ENCODE assay signal across 8 cellular contexts in the genomic region with DNA sequence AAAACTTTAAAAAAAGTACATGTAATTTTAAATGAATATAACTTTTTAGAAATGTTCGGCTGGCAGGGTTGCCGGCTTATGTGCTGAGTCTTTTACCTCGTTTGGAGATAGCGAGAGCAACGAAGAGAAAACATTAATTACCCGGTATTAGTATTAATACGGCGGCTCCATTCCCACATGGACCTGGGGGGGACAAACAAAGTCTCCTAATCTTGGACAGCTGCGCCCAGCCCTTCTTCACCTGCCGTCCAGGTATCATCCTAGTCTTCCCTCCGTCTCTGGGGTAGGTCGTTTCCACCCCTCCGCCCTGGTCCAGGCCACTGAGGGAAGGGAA. TPM values are rescaled to one million over a fixed set of nuclear protein-coding genes. Genes with fewer than 3 reads are reported as not detected.
A peak's percentile ranks its signal among the peaks of the same experiment; 100 is the strongest.
DNase-seq lines count a peak whose midpoint lies in the region; ATAC-seq, FAIRE-seq and TF ChIP-seq lines count a peak whose summit lies in the region.

No MANE protein-coding gene starts in this region.

- 0% methylated on average over 13 of the region's 13 CpGs for WGBS in prostate gland

- no peak for DNase-seq in SK-N-MC (ENCODE audit: low read depth, low spot score)
- no peak for DNase-seq in fibroblast of the aortic adventitia (ENCODE audit: low read depth)
- DNase-seq in prostate gland (ENCODE audit: low spot score) = no peak
- DNase-seq in RCC 7860 (ENCODE audit: low spot score) = no peak
- no peak for DNase-seq in erythroblast (lab: John Stamatoyannopoulos, UW)
- no peak for DNase-seq in activated CD4-positive, alpha-beta T cell treated with anti-CD3 and anti-CD28 coated beads, Interleukin-2, amount 50 U/mL, for 1 hour

- peak overlapping the region; percentile 85 for H3K9ac ChIP-seq in SK-N-MC (ENCODE audit: insufficient read length)

- intact Hi-C loops in prostate gland (cut with DNase I) = no loop called here

- TF ChIP-seq CTCF in fibroblast of the aortic adventitia (IDR thresholded peaks at IDR 0.05; ENCODE audit: insufficient read depth, low read length) = no peak
- no peak for TF ChIP-seq CTCF in prostate gland (IDR thresholded peaks at IDR 0.05)

- FAIRE-seq in RCC 7860 (lab: Jason Lieb, UNC) = no peak

- no peaks in the 10 kb centered on the region for H3K4me1 ChIP-seq in prostate gland (replicated peaks)

- TF ChIP-seq POLR2A in prostate gland (IDR thresholded peaks at IDR 0.05) (no peak), erythroblast (IDR thresholded peaks at IDR 0.05; ENCODE audit: low read length) (no peak)

- ATAC-seq in GM21360 (IDR thresholded peaks at IDR 0.05; ENCODE audit: unreplicated experiment) (peak; percentile 12), GM21576 (IDR thresholded peaks at IDR 0.05; ENCODE audit: unreplicated experiment) (no peak)

- H3K9me3 ChIP-seq in SK-N-MC (ENCODE audit: low read depth, low read length) (no peaks in the 10 kb centered on the region), prostate gland (no peaks in the 10 kb centered on the region)

- H3K27ac ChIP-seq in SK-N-MC = peak overlapping the region; percentile 48; the same call in 1 of the 2 replicates
- peak overlapping the region; percentile 86 to 87 for H3K27ac ChIP-seq in prostate gland

- peak overlapping the region; percentile 84 for H3K4me3 ChIP-seq in SK-N-MC
- peak overlapping the region; percentile 74 for H3K4me3 ChIP-seq in fibroblast of the aortic adventitia (ENCODE audit: low read depth, low read length)
- H3K4me3 ChIP-seq in prostate gland = peak overlapping the region; percentile 54 to 63

- no peaks in the 10 kb centered on the region for H3K27me3 ChIP-seq in prostate gland (replicated peaks; ENCODE audit: insufficient read depth)

- H3K36me3 ChIP-seq in SK-N-MC (ENCODE audit: insufficient read depth, low read length) (no peaks in the 10 kb centered on the region), prostate gland (no peaks in the 10 kb centered on the region)

RNA-seq across cellular contexts. Expression of a gene that starts 0.3 kb away (rescaled TPM):
- total RNA-seq in fibroblast of the aortic adventitia (ENCODE audit: low replicate concordance) (25.6 and 41.8 TPM in 2 replicates), prostate gland (10 to 100 TPM; 19.4 to 35.0 TPM)

RNA-seq across cellular contexts. Expression of a gene that starts 39.5 kb away (rescaled TPM):
- 0.36 TPM in 1 of 2 replicates, not detected in the other for total RNA-seq in fibroblast of the aortic adventitia (ENCODE audit: low replicate concordance)
- not detected for total RNA-seq in prostate gland
